9 cellular contexts compared by ENCODE assay signal in genomic region chr19:48795855-48796142, GRCh38. TPM values are rescaled to one million over a fixed set of nuclear protein-coding genes. Genes with fewer than 3 reads are reported as not detected.
A peak's percentile ranks its signal among the peaks of the same experiment; 100 is the strongest.
DNase-seq lines count a peak whose midpoint lies in the region; ATAC-seq, FAIRE-seq and TF ChIP-seq lines count a peak whose summit lies in the region.
"Had no signal": no experiment of that assay in that cellular context is flagged by ENCODE, and none has a peak within 500 bp of the region (broad histone marks: within the 10 kb centered on the region; RNA-seq: fewer than 3 reads in every experiment).

No MANE protein-coding gene starts in this region.

- H3K9me3 ChIP-seq in OCI-LY1 (ENCODE audit: low read length), result no peaks in the 10 kb centered on the region
- H3K9me3 ChIP-seq in parathyroid adenoma (ENCODE audit: control insufficient read depth, low read length), result no peaks in the 10 kb centered on the region

- DNase-seq in AG20443 (ENCODE audit: low spot score) (peak; percentile 24), Right ventricle myocardium superior (no peak), GM19239 (ENCODE audit: insufficient read length, low spot score) (no peak), H4 (ENCODE audit: low spot score) (no peak), H7 (no peak)

- H3K27ac ChIP-seq in OCI-LY1 (ENCODE audit: low read depth, low read length, poor library complexity, severe bottlenecking), result no peak overlapping the region
- peak overlapping the region; percentile 78 for H3K27ac ChIP-seq in parathyroid adenoma

- no peaks in the 10 kb centered on the region; the same call in 1 of the 2 replicates for H3F3A ChIP-seq in OCI-LY1 (ENCODE audit: insufficient read depth, low read length)

- FAIRE-seq in GM19239 (lab: Jason Lieb, UNC), result no peak

- no peak overlapping the region for H2AFZ ChIP-seq in OCI-LY1 (ENCODE audit: low read length)
- peak overlapping the region; percentile 72 for H2AFZ ChIP-seq in parathyroid adenoma

- H4K20me1 ChIP-seq in OCI-LY1 (ENCODE audit: insufficient read depth, low read length), result no peaks in the 10 kb centered on the region

- H3K4me3 ChIP-seq in OCI-LY1 (ENCODE audit: low read depth, low read length, poor library complexity, severe bottlenecking) (peak overlapping the region; percentile 62), parathyroid adenoma (ENCODE audit: low read depth, low read length) (no peak overlapping the region), H7 (ENCODE audit: insufficient read depth, low read depth, low read length) (no peak overlapping the region)

- no peaks in the 10 kb centered on the region for H3K79me2 ChIP-seq in OCI-LY1 (ENCODE audit: insufficient read depth, low read length)
- no peaks in the 10 kb centered on the region for H3K79me2 ChIP-seq in parathyroid adenoma

- TF ChIP-seq CTCF in OCI-LY1 (IDR thresholded peaks at IDR 0.05; ENCODE audit: low read length) (no peak), parathyroid adenoma (IDR thresholded peaks at IDR 0.05) (no peak)

- intact Hi-C loops in Right ventricle myocardium superior (cut with DNase I), result no loop called here

- H3K36me3 ChIP-seq in OCI-LY1 (ENCODE audit: insufficient read depth, low read length) (no peaks in the 10 kb centered on the region), parathyroid adenoma (ENCODE audit: control insufficient read depth, insufficient read depth, low read length) (no peaks in the 10 kb centered on the region), H7 (replicated peaks; ENCODE audit: control insufficient read depth, insufficient read depth, low read length) (no peaks in the 10 kb centered on the region)

- H3K9me2 ChIP-seq in OCI-LY1 (ENCODE audit: low read depth, low read length), result no peaks in the 10 kb centered on the region

- peak overlapping the region; percentile 75; the same call in 1 of the 2 replicates for H3K4me2 ChIP-seq in OCI-LY1 (ENCODE audit: low read length)
- H3K4me2 ChIP-seq in parathyroid adenoma (ENCODE audit: low read length), result peak overlapping the region; percentile 13

- H3K27me3 ChIP-seq in OCI-LY1 (ENCODE audit: insufficient read depth, low read length) (peaks cover 5% of the 10 kb centered on the region; the same call in 1 of the 2 replicates), parathyroid adenoma (ENCODE audit: control insufficient read depth, insufficient read depth, low read length) (no peaks in the 10 kb centered on the region), H7 (ENCODE audit: control insufficient read depth, insufficient read depth, low read length) (no peaks in the 10 kb centered on the region)

- H3K9ac ChIP-seq in OCI-LY1 (ENCODE audit: low read length), result no peak overlapping the region
- no peak overlapping the region for H3K9ac ChIP-seq in parathyroid adenoma

- H3K4me1 ChIP-seq in OCI-LY1 (ENCODE audit: insufficient read depth, low read length, severe bottlenecking), result peaks cover 3% of the 10 kb centered on the region
- H3K4me1 ChIP-seq in parathyroid adenoma, result peaks cover 13% of the 10 kb centered on the region

- ATAC-seq in Right ventricle myocardium superior (ENCODE audit: poor library complexity) (peak; percentile 54), GM19455 (IDR thresholded peaks at IDR 0.05; ENCODE audit: unreplicated experiment) (no peak)

RNA-seq across cellular contexts. Expression of gene BCAT2, which starts 15.0 kb away (rescaled TPM):
- total RNA-seq in Right ventricle myocardium superior, result 59.5 TPM
- total RNA-seq in H4 (2014; rRNA removed; shearing (Covaris generic)), result 45.4 and 47.3 TPM in 2 replicates
- 31.5 and 40.0 TPM in 2 replicates for total RNA-seq in H7 (2014; rRNA removed; shearing (Covaris generic))

RNA-seq across cellular contexts. Expression of gene FGF21, which starts 40.5 kb away (rescaled TPM):
- not detected for total RNA-seq in Right ventricle myocardium superior
- total RNA-seq in H4 (2014; rRNA removed; shearing (Covaris generic)), result not detected in 2 replicates
- 0.35 TPM in 1 of 2 replicates, not detected in the other for total RNA-seq in H7 (2014; rRNA removed; shearing (Covaris generic))
- total RNA-seq: OCI-LY7 had no signal

RNA-seq across cellular contexts. Expression of gene HSD17B14, which starts 40.5 kb away (rescaled TPM):
- total RNA-seq in Right ventricle myocardium superior, result 1.9 TPM
- not detected in 2 replicates for total RNA-seq in H4 (2014; rRNA removed; shearing (Covaris generic))
- total RNA-seq in H7 (2014; rRNA removed; shearing (Covaris generic)), result 9.9 and 18.0 TPM in 2 replicates

RNA-seq across cellular contexts. Expression of gene FUT1, which starts 43.4 kb away (rescaled TPM):
- total RNA-seq in Right ventricle myocardium superior, result 1.8 TPM
- total RNA-seq in H4 (2014; rRNA removed; shearing (Covaris generic)), result 0.25 TPM in 1 of 2 replicates, not detected in the other
- total RNA-seq in H7 (2014; rRNA removed; shearing (Covaris generic)), result 6.1 and 8.2 TPM in 2 replicates

RNA-seq across cellular contexts. Expression of gene IZUMO1, which starts 49.1 kb away (rescaled TPM):
- total RNA-seq in Right ventricle myocardium superior, result 0.73 TPM
- not detected in 2 replicates for total RNA-seq in H4 (2014; rRNA removed; shearing (Covaris generic))
- total RNA-seq in H7 (2014; rRNA removed; shearing (Covaris generic)), result 0.18 and 0.24 TPM in 2 replicates
- total RNA-seq: OCI-LY7 had no signal
